Comparison of ENCODE assay signal across 8 cellular contexts in the genomic region with DNA sequence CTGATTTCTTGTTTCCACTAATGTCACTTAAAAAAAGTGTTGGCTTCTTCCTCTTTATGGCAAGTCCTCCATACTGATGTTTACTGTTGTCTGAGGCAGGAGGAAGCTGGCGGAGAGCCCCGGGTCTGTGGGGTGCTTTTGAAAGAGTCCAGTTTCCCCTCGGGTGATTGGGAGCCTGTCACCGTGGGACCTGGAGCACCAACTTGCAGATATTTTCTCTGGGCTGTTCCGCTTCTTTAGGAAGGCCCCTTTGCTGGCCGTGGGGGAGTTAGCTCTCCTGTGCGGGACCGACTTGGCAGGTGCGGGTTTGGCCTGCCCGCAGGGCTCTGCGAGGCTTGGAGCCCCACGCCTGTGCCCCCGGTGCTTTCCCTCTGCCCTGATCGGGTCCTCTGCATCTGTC. TPM values are rescaled to one million over a fixed set of nuclear protein-coding genes. Genes with fewer than 3 reads are reported as not detected.
DNase-seq lines count a peak whose midpoint lies in the region; ATAC-seq and TF ChIP-seq lines count a peak whose summit lies in the region.
"Had no signal": no experiment of that assay in that cellular context is flagged by ENCODE, and none has a peak within 500 bp of the region (broad histone marks: within the 10 kb centered on the region; RNA-seq: fewer than 3 reads in every experiment).

No MANE protein-coding gene starts in this region.

- H3K36me3 Mint-ChIP-seq in activated T-helper 17 cell treated with anti-CD3 and anti-CD28 coated beads, Interleukin-2, amount 50 U/mL, for 72 hours (ENCODE audit: low read depth): peaks cover 69% of the 10 kb centered on the region

- H3K36me3 ChIP-seq in smooth muscle cell (ENCODE audit: low read depth): no peaks in the 10 kb centered on the region

- ATAC-seq in activated T-helper 17 cell treated with anti-CD3 and anti-CD28 coated beads, Interleukin-2, amount 50 U/mL, for 72 hours (replicated peaks): no peak
- no peak for ATAC-seq in left ventricle myocardium superior
- ATAC-seq: sciatic nerve had no signal

- H3K27me3 ChIP-seq in HL-60 (ENCODE audit: insufficient read depth, poor library complexity, severe bottlenecking): no peaks in the 10 kb centered on the region
- H3K27me3 ChIP-seq in smooth muscle cell (ENCODE audit: low read depth): no peaks in the 10 kb centered on the region

- H4K20me1 ChIP-seq in smooth muscle cell (ENCODE audit: low read depth): peaks cover 15% of the 10 kb centered on the region

- H3K4me2 ChIP-seq in smooth muscle cell: no peak overlapping the region

- intact Hi-C loops in left ventricle myocardium superior (cut with micrococcal nuclease): no loop called here

- no peaks in the 10 kb centered on the region for H3K9me3 ChIP-seq in smooth muscle cell (replicated peaks; ENCODE audit: low read depth)

- peak overlapping the region; percentile 61 for H3K27ac ChIP-seq in HL-60 (replicated peaks)
- H3K27ac ChIP-seq in smooth muscle cell (ENCODE audit: low read depth): peak overlapping the region; percentile 97

- peaks cover 43% of the 10 kb centered on the region for H3K4me1 Mint-ChIP-seq in activated T-helper 17 cell treated with anti-CD3 and anti-CD28 coated beads, Interleukin-2, amount 50 U/mL, for 72 hours

- H3K4me1 ChIP-seq in smooth muscle cell (ENCODE audit: low read depth): peaks cover 14% of the 10 kb centered on the region

- no peaks in the 10 kb centered on the region for H3K9me3 Mint-ChIP-seq in activated T-helper 17 cell treated with anti-CD3 and anti-CD28 coated beads, Interleukin-2, amount 50 U/mL, for 72 hours

- peak overlapping the region; percentile 97 for H3K4me3 Mint-ChIP-seq in activated T-helper 17 cell treated with anti-CD3 and anti-CD28 coated beads, Interleukin-2, amount 50 U/mL, for 72 hours

- no peak overlapping the region for H3K9ac ChIP-seq in smooth muscle cell (ENCODE audit: low read depth)

- DNase-seq in HL-60 (ENCODE audit: low read depth in 1 of 2, low spot score in 1 of 2): peak in 1 of 2 experiments; percentile 72
- peak; percentile 62 for DNase-seq in left ventricle myocardium superior
- DNase-seq in smooth muscle cell (lab: John Stamatoyannopoulos, UW; ENCODE audit: unreplicated experiment): no peak
- DNase-seq in SIG-M5 treated with dmso at 0.1 percent for 504 hours (lab: John Stamatoyannopoulos, UW; ENCODE audit: unreplicated experiment): no peak
- DNase-seq in GM20000 (ENCODE audit: low spot score): no peak
- DNase-seq in GM19240 (ENCODE audit: insufficient read length, low spot score): no peak

- TF ChIP-seq CTCF in HL-60 (IDR thresholded peaks at IDR 0.05; ENCODE audit: insufficient read depth, low read length) (no peak), smooth muscle cell (IDR thresholded peaks at IDR 0.05; ENCODE audit: borderline replicate concordance, insufficient read depth, poor library complexity, severe bottlenecking) (no peak), GM20000 (IDR thresholded peaks at IDR 0.05; ENCODE audit: extremely low read depth, missing control alignments) (no peak)

- WGBS in smooth muscle cell (ENCODE audit: low lambda C conversion rate): 91% methylated on average over 14 of the region's 14 CpGs

- H2AFZ ChIP-seq in smooth muscle cell (ENCODE audit: low read depth): no peak overlapping the region

- H3F3A ChIP-seq in smooth muscle cell (ENCODE audit: low read depth): peaks cover 6% of the 10 kb centered on the region

- H3K27ac Mint-ChIP-seq in activated T-helper 17 cell treated with anti-CD3 and anti-CD28 coated beads, Interleukin-2, amount 50 U/mL, for 72 hours: peak overlapping the region; percentile 99

- H3K4me3 ChIP-seq in HL-60 (replicated peaks; ENCODE audit: insufficient read depth, low read length) (no peak overlapping the region), smooth muscle cell (no peak overlapping the region)

- H3K79me2 ChIP-seq in smooth muscle cell (ENCODE audit: low read depth): peaks cover 55% of the 10 kb centered on the region

- no peaks in the 10 kb centered on the region for H3K27me3 Mint-ChIP-seq in activated T-helper 17 cell treated with anti-CD3 and anti-CD28 coated beads, Interleukin-2, amount 50 U/mL, for 72 hours

RNA-seq across cellular contexts. Expression of a gene that starts 3.1 kb away (rescaled TPM):
- 10 to 100 TPM; 46.4 to 85.9 TPM for total RNA-seq in activated T-helper 17 cell treated with anti-CD3 and anti-CD28 coated beads, Interleukin-2, amount 50 U/mL, for 72 hours
- total RNA-seq in left ventricle myocardium superior (15.5 TPM), smooth muscle cell (19.5 and 19.9 TPM in 2 replicates)
- polyA plus RNA-seq in smooth muscle cell: 11.5 and 19.5 TPM in 2 replicates

RNA-seq across cellular contexts. Expression of a gene that starts 18.0 kb away (rescaled TPM):
- total RNA-seq in activated T-helper 17 cell treated with anti-CD3 and anti-CD28 coated beads, Interleukin-2, amount 50 U/mL, for 72 hours: not detected
- total RNA-seq in left ventricle myocardium superior (not detected), smooth muscle cell (not detected in 2 replicates)
- polyA plus RNA-seq in smooth muscle cell: not detected in 2 replicates
- total RNA-seq: sciatic nerve had no signal
